8 cellular contexts compared by ENCODE assay signal in genomic region chr12:52006726-52007157, GRCh38. TPM values are rescaled to one million over a fixed set of nuclear protein-coding genes. Genes with fewer than 3 reads are reported as not detected.
DNase-seq lines count a peak whose midpoint lies in the region; ATAC-seq, FAIRE-seq and TF ChIP-seq lines count a peak whose summit lies in the region.

TAMALIN (plus strand) TSS chr12:52006946; CDS start chr12:52007020, 74 bp downstream.

- 2% methylated on average over 42 of the region's 60 CpGs; no CpG with 5 or more reads in 1 of the 2 donors for whole genome bisulfite sequencing in testis, 2 donors

- no peaks in the 10 kb centered on the region for H3K36me3 ChIP-seq in testis (ENCODE audit: low read depth, missing control alignments)

- peaks cover 47% of the 10 kb centered on the region for H3K27me3 Mint-ChIP-seq in activated T-helper 2 cell treated with anti-CD3 and anti-CD28 coated beads, Interferon-gamma antibody, Interleukin-2, Interleukin-4, amounts not matched to agents 10 μg/mL and 5 μg/mL and 100 μg/mL, durations not matched to agents 14 hours and 24 hours and 36 hours (ENCODE audit: low read depth)

- peak; percentile 65 for DNase-seq in NCI-H774 (lab: John Stamatoyannopoulos, UW)
- peak; percentile 53 for DNase-seq in activated T-helper 2 cell treated with anti-CD3 and anti-CD28 coated beads, Interferon-gamma antibody, Interleukin-2, Interleukin-4, amounts not matched to agents 10 μg/mL and 5 μg/mL and 100 μg/mL, durations not matched to agents 14 hours and 24 hours and 36 hours (ENCODE audit: low spot score)
- peak; percentile 82 to 91 for DNase-seq in frontal cortex (ENCODE audit: low spot score in 2 of 2)
- peak; percentile 33 for DNase-seq in occipital lobe (lab: John Stamatoyannopoulos, UW)
- DNase-seq in testis = peak; percentile 59

- no peaks in the 10 kb centered on the region for H3K27me3 ChIP-seq in testis

- peak; percentile 73 for TF ChIP-seq POLR2A in testis (IDR thresholded peaks at IDR 0.05)

- FAIRE-seq in frontal cortex (lab: Jason Lieb, UNC) = no peak

- H3K4me1 Mint-ChIP-seq in activated T-helper 2 cell treated with anti-CD3 and anti-CD28 coated beads, Interferon-gamma antibody, Interleukin-2, Interleukin-4, amounts not matched to agents 10 μg/mL and 5 μg/mL and 100 μg/mL, durations not matched to agents 14 hours and 24 hours and 36 hours (ENCODE audit: low read depth) = peaks cover 10% of the 10 kb centered on the region

- peak within 1 kb of the TSS; percentile 72 for H3K4me3 Mint-ChIP-seq in activated T-helper 2 cell treated with anti-CD3 and anti-CD28 coated beads, Interferon-gamma antibody, Interleukin-2, Interleukin-4, amounts not matched to agents 10 μg/mL and 5 μg/mL and 100 μg/mL, durations not matched to agents 14 hours and 24 hours and 36 hours (ENCODE audit: low read depth)

- peaks cover 42% of the 10 kb centered on the region for H3K4me1 ChIP-seq in testis

- peak within 1 kb of the TSS; percentile 94 to 96 for H3K27ac ChIP-seq in testis

- H3K9me3 Mint-ChIP-seq in activated T-helper 2 cell treated with anti-CD3 and anti-CD28 coated beads, Interferon-gamma antibody, Interleukin-2, Interleukin-4, amounts not matched to agents 10 μg/mL and 5 μg/mL and 100 μg/mL, durations not matched to agents 14 hours and 24 hours and 36 hours = no peaks in the 10 kb centered on the region

- no peak within 1 kb of the TSS for H3K27ac Mint-ChIP-seq in activated T-helper 2 cell treated with anti-CD3 and anti-CD28 coated beads, Interferon-gamma antibody, Interleukin-2, Interleukin-4, amounts not matched to agents 10 μg/mL and 5 μg/mL and 100 μg/mL, durations not matched to agents 14 hours and 24 hours and 36 hours

- intact Hi-C loops in activated T-helper 2 cell treated with anti-CD3 and anti-CD28 coated beads, Interferon-gamma antibody, Interleukin-2, Interleukin-4, amounts not matched to agents 10 μg/mL and 5 μg/mL and 100 μg/mL, durations not matched to agents 14 hours and 24 hours and 36 hours (cut with micrococcal nuclease) = loop anchor here (1.0 kb wide), 1 partner anchor 17 kb away; no protein-coding TSS in a partner anchor
- intact Hi-C loops in testis (cut with DNase I; ENCODE audit: low total_unique reads) = no loop called here

- H3K4me3 ChIP-seq in GM08714 (ENCODE audit: low read length) = peak within 1 kb of the TSS; percentile 3; the same call in 1 of the 2 replicates
- H3K4me3 ChIP-seq in testis = peak within 1 kb of the TSS; percentile 79 to 83

- no peak for ATAC-seq in GM21723 (IDR thresholded peaks at IDR 0.05; ENCODE audit: unreplicated experiment)
- no peak for ATAC-seq in HG02938 (IDR thresholded peaks at IDR 0.05; ENCODE audit: unreplicated experiment)

- TF ChIP-seq CTCF in testis (IDR thresholded peaks at IDR 0.05) = no peak

- no peaks in the 10 kb centered on the region for H3K9me3 ChIP-seq in testis

- no peaks in the 10 kb centered on the region for H3K36me3 Mint-ChIP-seq in activated T-helper 2 cell treated with anti-CD3 and anti-CD28 coated beads, Interferon-gamma antibody, Interleukin-2, Interleukin-4, amounts not matched to agents 10 μg/mL and 5 μg/mL and 100 μg/mL, durations not matched to agents 14 hours and 24 hours and 36 hours (ENCODE audit: low read depth)

RNA-seq across cellular contexts. Expression of gene TAMALIN, which starts in this region (rescaled TPM):
- total RNA-seq in activated T-helper 2 cell treated with anti-CD3 and anti-CD28 coated beads, Interferon-gamma antibody, Interleukin-2, Interleukin-4, amounts not matched to agents 10 μg/mL and 5 μg/mL and 100 μg/mL, durations not matched to agents 14 hours and 24 hours and 36 hours = 6.0 and 6.1 TPM in 2 replicates
- total RNA-seq in frontal cortex (2.4 TPM), occipital lobe (1.6 TPM), testis (10 to 100 TPM in 1 of 2 donors, 1 to 10 TPM in 1; 8.9 to 10.4 TPM)
- polyA plus RNA-seq in testis (ENCODE audit: insufficient read depth, low read depth, low replicate concordance) = 7.7 TPM

Comparison
In these comparisons a context has a peak if more than half of its experiments do, and no peak if none do; other contexts are left out.
1. DNase-seq: peak in every context shown above with its lines; median percentile 86 in frontal cortex; 65 in NCI-H774; 59 in testis; 53 in activated T-helper 2 cell treated with anti-CD3 and anti-CD28 coated beads, Interferon-gamma antibody, Interleukin-2, Interleukin-4, amounts not matched to agents 10 μg/mL and 5 μg/mL and 100 μg/mL, durations not matched to agents 14 hours and 24 hours and 36 hours; 33 in occipital lobe.